ENCODE assay signal across 7 cellular contexts in the genomic region with DNA sequence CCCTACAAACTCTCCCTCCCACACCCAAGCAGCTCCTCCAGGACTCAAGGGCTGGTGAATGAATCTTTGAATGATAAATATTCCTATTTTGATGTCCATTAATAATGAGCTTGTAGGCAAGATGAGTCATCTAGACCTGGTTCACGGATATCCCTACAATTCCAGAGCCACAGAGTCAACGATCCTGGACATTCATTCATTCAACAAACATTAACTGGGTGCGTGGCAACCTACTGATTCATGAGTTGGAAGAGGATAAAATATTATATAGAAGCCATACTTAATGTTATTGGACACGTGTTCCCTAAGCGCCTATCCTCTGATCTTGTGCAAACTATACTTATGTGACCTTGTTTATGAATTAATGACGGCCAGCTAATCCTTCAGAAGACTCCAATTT. TPM values are rescaled to one million over a fixed set of nuclear protein-coding genes. Genes with fewer than 3 reads are reported as not detected.
A peak's percentile ranks its signal among the peaks of the same experiment; 100 is the strongest.
DNase-seq lines count a peak whose midpoint lies in the region; ATAC-seq and TF ChIP-seq lines count a peak whose summit lies in the region.
"Had no signal": no experiment of that assay in that cellular context is flagged by ENCODE, and none has a peak within 500 bp of the region (broad histone marks: within the 10 kb centered on the region; RNA-seq: fewer than 3 reads in every experiment).

No MANE protein-coding gene starts in this region.

- H3K27ac ChIP-seq in CD4-positive, alpha-beta T cell (ENCODE audit: low read depth, low read length) = no peak overlapping the region

- intact Hi-C loops in CD4-positive, alpha-beta T cell (cut with DNase I, micrococcal nuclease) = loop anchor here in 1 of 2 experiments (5.0 kb wide), 1 partner anchor 57 kb away; a partner anchor contains a TSS

- TF ChIP-seq CTCF in CD4-positive, alpha-beta T cell (IDR thresholded peaks at IDR 0.05) = no peak

- H3K9me3 Mint-ChIP-seq in CD4-positive, alpha-beta T cell = no peaks in the 10 kb centered on the region
- H3K9me3 Mint-ChIP-seq in memory B cell = no peaks in the 10 kb centered on the region

- peak overlapping the region; percentile 10 for H3K27ac Mint-ChIP-seq in CD4-positive, alpha-beta T cell
- H3K27ac Mint-ChIP-seq in T-helper 17 cell (no peak overlapping the region), memory B cell (peak overlapping the region; percentile 26)

- no peak for DNase-seq in CD4-positive, alpha-beta T cell
- DNase-seq in T-helper 17 cell (no peak), memory B cell (ENCODE audit: low spot score in 2 of 2) (no peak), inferior parietal cortex (ENCODE audit: extremely low spot score) (no peak)
- DNase-seq in central memory CD4-positive, alpha-beta T cell = no peak

- POLR2A ChIA-PET in CD4-positive, alpha-beta T cell (lab: Charles Lee) = interaction anchor here (0.8 to 2.0 kb wide), 9 partner anchors 8 to 149 kb away, joined by 3 to 12 read pairs (median 4); a partner anchor contains a TSS

- H3K27me3 Mint-ChIP-seq in CD4-positive, alpha-beta T cell = no peaks in the 10 kb centered on the region
- H3K27me3 Mint-ChIP-seq in T-helper 17 cell = no peaks in the 10 kb centered on the region
- H3K27me3 Mint-ChIP-seq in memory B cell = peaks cover 16% of the 10 kb centered on the region

- no peaks in the 10 kb centered on the region for H3K27me3 ChIP-seq in CD4-positive, alpha-beta T cell (ENCODE audit: control insufficient read depth, insufficient read depth, low read length)

- peak overlapping the region; percentile 81 for H3K4me3 Mint-ChIP-seq in CD4-positive, alpha-beta T cell
- H3K4me3 Mint-ChIP-seq in T-helper 17 cell (peak overlapping the region; percentile 83), memory B cell (peak overlapping the region; percentile 78)

- H3K9me3 ChIP-seq in CD4-positive, alpha-beta T cell (ENCODE audit: control insufficient read depth, low read length) = no peaks in the 10 kb centered on the region
- no peaks in the 10 kb centered on the region for H3K9me3 ChIP-seq in T-helper 17 cell (ENCODE audit: control insufficient read depth, low read length, poor library complexity, severe bottlenecking)

- peaks cover 32% of the 10 kb centered on the region for H3K4me1 Mint-ChIP-seq in CD4-positive, alpha-beta T cell (ENCODE audit: low read depth)
- H3K4me1 Mint-ChIP-seq in T-helper 17 cell (peaks cover 52% of the 10 kb centered on the region), memory B cell (peaks cover 9% of the 10 kb centered on the region)

- no peaks in the 10 kb centered on the region for H3K36me3 Mint-ChIP-seq in CD4-positive, alpha-beta T cell (ENCODE audit: low read depth)
- H3K36me3 Mint-ChIP-seq in T-helper 17 cell (ENCODE audit: low read depth) (peaks cover 4% of the 10 kb centered on the region), memory B cell (no peaks in the 10 kb centered on the region)

- no peak for ATAC-seq in CD4-positive, alpha-beta T cell (ENCODE audit: poor library complexity)
- ATAC-seq in T-helper 17 cell (no peak), memory B cell (ENCODE audit: low read depth) (no peak), HG03469 (IDR thresholded peaks at IDR 0.05; ENCODE audit: unreplicated experiment) (no peak)

- CTCF ChIA-PET in CD4-positive, alpha-beta T cell (lab: Charles Lee) = interaction anchor here (1.0 to 1.5 kb wide), 4 partner anchors 11 to 119 kb away, joined by 3 to 7 read pairs (median 3); no protein-coding TSS in a partner anchor

RNA-seq across cellular contexts. Expression of a gene that starts 0.4 kb away (rescaled TPM):
- total RNA-seq in CD4-positive, alpha-beta T cell = not detected
- under 1 TPM; 0.12 to 0.37 TPM for total RNA-seq in T-helper 17 cell

RNA-seq across cellular contexts. Expression of a gene that starts 28.6 kb away (rescaled TPM):
- total RNA-seq in CD4-positive, alpha-beta T cell = not detected
- not detected for total RNA-seq in T-helper 17 cell
- total RNA-seq: mononuclear cell had no signal

RNA-seq across cellular contexts. Expression of a gene that starts 49.4 kb away (rescaled TPM):
- 1 to 10 TPM in 1 of 2 experiments, under 1 TPM in 1; 0.98 to 1.2 TPM for total RNA-seq in CD4-positive, alpha-beta T cell
- 1 to 10 TPM; 2.3 to 6.5 TPM for total RNA-seq in T-helper 17 cell

RNA-seq across cellular contexts. Expression of a gene that starts 55.3 kb away (rescaled TPM):
- 100 to 1,000 TPM; 678 to 711 TPM for total RNA-seq in CD4-positive, alpha-beta T cell
- 100 to 1,000 TPM; 478 to 531 TPM for total RNA-seq in T-helper 17 cell

RNA-seq across cellular contexts. Expression of a gene that starts 55.4 kb away (rescaled TPM):
- 10 to 100 TPM; 14.1 to 14.3 TPM for total RNA-seq in CD4-positive, alpha-beta T cell
- total RNA-seq in T-helper 17 cell = 10 to 100 TPM in 1 of 2 donors, 1 to 10 TPM in 1; 9.3 to 12.1 TPM
